Comparison of ENCODE assay signal across 10 cellular contexts in the genomic region with DNA sequence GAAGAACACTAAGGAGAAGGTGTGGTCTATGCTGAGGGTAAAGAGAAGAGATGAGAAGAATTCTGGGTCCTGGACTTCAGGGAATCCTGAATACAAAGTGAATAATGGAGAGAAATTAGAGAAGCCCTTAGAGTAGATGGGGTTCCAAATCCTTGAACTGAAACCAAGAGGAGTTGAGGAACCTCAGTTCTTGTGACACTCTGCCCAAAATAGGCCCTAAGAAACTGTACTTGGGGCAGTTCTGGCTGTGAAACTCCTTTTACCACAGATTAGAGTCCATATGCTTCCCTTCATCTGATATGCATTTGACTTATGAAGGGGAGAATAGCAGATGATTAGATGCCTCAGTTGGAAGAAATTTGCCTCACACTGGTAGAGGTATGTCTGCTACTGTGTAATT. TPM values are rescaled to one million over a fixed set of nuclear protein-coding genes. Genes with fewer than 3 reads are reported as not detected.
DNase-seq lines count a peak whose midpoint lies in the region; ATAC-seq and TF ChIP-seq lines count a peak whose summit lies in the region.
"Had no signal": no experiment of that assay in that cellular context is flagged by ENCODE, and none has a peak within 500 bp of the region (broad histone marks: within the 10 kb centered on the region; RNA-seq: fewer than 3 reads in every experiment).

No MANE protein-coding gene starts in this region.

- H3K27ac ChIP-seq in mesendoderm (ENCODE audit: low read depth, low read length), result no peak overlapping the region

- no peak overlapping the region for H3K4ac ChIP-seq in mesendoderm (ENCODE audit: low read depth, low read length)

- H3K36me3 Mint-ChIP-seq in IgD-negative memory B cell, result peaks cover 2% of the 10 kb centered on the region

- no peak overlapping the region for H3K9ac ChIP-seq in mesendoderm (ENCODE audit: low read length)

- TF ChIP-seq CTCF in foreskin fibroblast (IDR thresholded peaks at IDR 0.05; ENCODE audit: low read depth, low read length), result no peak

- H3K27me3 Mint-ChIP-seq in IgD-negative memory B cell, result no peaks in the 10 kb centered on the region

- no peak overlapping the region for H4K8ac ChIP-seq in mesendoderm (ENCODE audit: low read depth, low read length)

- H3K4me3 Mint-ChIP-seq in IgD-negative memory B cell, result peak overlapping the region in 1 of 4 donors; percentile 10

- peaks cover 9% of the 10 kb centered on the region for H3K79me1 ChIP-seq in mesendoderm (ENCODE audit: low read length)

- H2AK5ac ChIP-seq in mesendoderm (ENCODE audit: low read length), result no peak overlapping the region

- H3K4me3 ChIP-seq in mesendoderm (ENCODE audit: low read length), result no peak overlapping the region
- no peak overlapping the region for H3K4me3 ChIP-seq in foreskin fibroblast (ENCODE audit: low read depth in 1 of 2, low read length in 2 of 2)

- H2BK120ac ChIP-seq in mesendoderm (ENCODE audit: low read depth, low read length), result no peak overlapping the region

- H3K4me1 ChIP-seq in mesendoderm (ENCODE audit: control insufficient read depth, low read depth, low read length), result peaks cover 8% of the 10 kb centered on the region

- H3K27me3 ChIP-seq in mesendoderm (ENCODE audit: insufficient read depth, low read length, poor library complexity), result no peaks in the 10 kb centered on the region

- peak; percentile 61 for ATAC-seq in GM18498 (IDR thresholded peaks at IDR 0.05; ENCODE audit: unreplicated experiment)
- peak; percentile 44 for ATAC-seq in GM21528 (IDR thresholded peaks at IDR 0.05; ENCODE audit: low FRiP score, unreplicated experiment)
- ATAC-seq: left colon had no signal

- no peak overlapping the region for H3K23ac ChIP-seq in mesendoderm (ENCODE audit: low read length)

- no peak overlapping the region for H2BK15ac ChIP-seq in mesendoderm (replicated peaks; ENCODE audit: low read depth)

- no peak overlapping the region for H2BK5ac ChIP-seq in mesendoderm (ENCODE audit: low read length)

- peaks cover 47 to 64% (median 55%) of the 10 kb centered on the region in 3 donors for H3K4me1 Mint-ChIP-seq in IgD-negative memory B cell

- peak overlapping the region; percentile 51 for H3K18ac ChIP-seq in mesendoderm (ENCODE audit: low read length)

- peak overlapping the region in 2 of 3 donors; percentile 28 to 35 for H3K27ac Mint-ChIP-seq in IgD-negative memory B cell

- H3K79me2 ChIP-seq in mesendoderm (ENCODE audit: control insufficient read depth, insufficient read depth, low read length), result peaks cover 52% of the 10 kb centered on the region

- DNase-seq in mesendoderm (no peak), NCI-H524 (lab: John Stamatoyannopoulos, UW) (no peak), foreskin fibroblast (no peak), NCI-H345 treated with DMSO at 0.1 percent for 48 hours (lab: John Stamatoyannopoulos, UW; ENCODE audit: unreplicated experiment) (no peak), NCI-H1092 treated with DMSO at 0.1 percent for 48 hours (lab: John Stamatoyannopoulos, UW) (no peak)
- DNase-seq: central memory CD4-positive, alpha-beta T cell; left colon had no signal

- H3K9me3 Mint-ChIP-seq in IgD-negative memory B cell, result no peaks in the 10 kb centered on the region

- H3K56ac ChIP-seq in mesendoderm (ENCODE audit: low read length), result no peak overlapping the region

- no peak overlapping the region for H4K5ac ChIP-seq in mesendoderm (ENCODE audit: low read length)

- no peaks in the 10 kb centered on the region for H3K36me3 ChIP-seq in mesendoderm (ENCODE audit: control insufficient read depth, insufficient read depth, low read length)

- no peak overlapping the region for H3K4me2 ChIP-seq in mesendoderm (ENCODE audit: low read length)

RNA-seq across cellular contexts. Expression of a gene that starts 19.0 kb away (rescaled TPM):
- 150 TPM for polyA plus RNA-seq in IgD-negative memory B cell
- polyA plus RNA-seq in mesendoderm (2013, experiment 1 of 2), result 85.9 TPM
- polyA plus RNA-seq in mesendoderm (2013, experiment 2 of 2), result 89.4 TPM
